ENCODE assay signal across 16 cellular contexts in the genomic region with DNA sequence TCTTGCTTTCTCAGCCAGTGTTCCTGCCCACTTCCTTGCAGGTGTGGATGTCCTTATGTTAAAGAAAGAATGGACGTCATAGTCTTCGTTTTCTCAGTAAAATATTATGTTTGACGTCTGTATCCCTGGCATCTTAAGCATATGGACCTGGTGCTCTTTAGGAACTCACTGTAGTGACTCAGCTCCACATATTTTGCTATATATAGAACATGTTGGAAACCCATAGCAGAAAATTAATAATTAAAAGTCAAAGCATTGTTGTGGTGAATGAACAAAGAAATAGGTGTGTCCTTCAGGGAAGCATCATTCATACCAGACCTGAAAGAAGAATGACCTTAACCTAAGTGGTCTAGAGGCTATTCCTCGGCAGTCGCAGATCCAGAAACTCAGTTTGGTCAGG. TPM values are rescaled to one million over a fixed set of nuclear protein-coding genes. Genes with fewer than 3 reads are reported as not detected.
A peak's percentile ranks its signal among the peaks of the same experiment; 100 is the strongest.
DNase-seq lines count a peak whose midpoint lies in the region; ATAC-seq and TF ChIP-seq lines count a peak whose summit lies in the region.
"Had no signal": no experiment of that assay in that cellular context is flagged by ENCODE, and none has a peak within 500 bp of the region (broad histone marks: within the 10 kb centered on the region; RNA-seq: fewer than 3 reads in every experiment).

No MANE protein-coding gene starts in this region.

- DNase-seq in cardiac fibroblast (ENCODE audit: low read depth in 2 of 2) (peak; percentile 53 to 80), GM19238 (ENCODE audit: insufficient read length, low spot score) (no peak), dedifferentiated amniotic fluid mesenchymal stem cell (ENCODE audit: extremely low spot score) (no peak), ascending aorta (ENCODE audit: low spot score in 2 of 2) (no peak)
- peak in 5 of 9 donors; percentile 5 to 23 (median 22) for DNase-seq in naive thymus-derived CD4-positive, alpha-beta T cell
- DNase-seq in CD4-positive, alpha-beta memory T cell: no peak
- DNase-seq: activated T-cell treated with anti-CD3 and anti-CD28 coated beads, Interleukin-2, amount 50 U/mL, for 72 hours; body of pancreas; GOT3; NCI-H146; NCI-H82; stimulated activated CD4-positive, alpha-beta T cell treated with anti-CD3 and anti-CD28 coated beads, Interleukin-4, amount 100 ng/mL, for 4 hours; stimulated activated naive CD8-positive, alpha-beta T cell treated with anti-CD3 and anti-CD28 coated beads, Interleukin-15, amount 100 ng/mL, for 72 hours had no signal

- peak overlapping the region in 4 of 9 donors; percentile 18 to 45 (median 38) for H3K27ac Mint-ChIP-seq in naive thymus-derived CD4-positive, alpha-beta T cell
- H3K27ac Mint-ChIP-seq in CD4-positive, alpha-beta memory T cell: peak overlapping the region in 1 of 7 donors; percentile 60
- H3K27ac Mint-ChIP-seq: activated T-cell treated with anti-CD3 and anti-CD28 coated beads, Interleukin-2, amount 50 U/mL, for 72 hours; stimulated activated naive CD8-positive, alpha-beta T cell treated with anti-CD3 and anti-CD28 coated beads, Interleukin-15, amount 100 ng/mL, for 72 hours had no signal

- H3K36me3 ChIP-seq in BLaER1 (no peaks in the 10 kb centered on the region), ascending aorta (no peaks in the 10 kb centered on the region)
- no peaks in the 10 kb centered on the region for H3K36me3 ChIP-seq in naive thymus-derived CD4-positive, alpha-beta T cell (ENCODE audit: control insufficient read depth in 2 of 3, insufficient read depth in 3 of 3, low read length in 3 of 3)
- H3K36me3 ChIP-seq in CD4-positive, alpha-beta memory T cell (ENCODE audit: insufficient read depth, low read length): no peaks in the 10 kb centered on the region

- H3K9ac ChIP-seq in BLaER1: no peak overlapping the region

- peaks cover 26 to 94% (median 84%) of the 10 kb centered on the region in 7 donors for H3K4me1 Mint-ChIP-seq in naive thymus-derived CD4-positive, alpha-beta T cell
- H3K4me1 Mint-ChIP-seq in CD4-positive, alpha-beta memory T cell: peaks cover 45 to 76% (median 55%) of the 10 kb centered on the region in 4 donors

- peaks cover 6 to 30% (median 24%) of the 10 kb centered on the region in 5 donors for H3K36me3 Mint-ChIP-seq in naive thymus-derived CD4-positive, alpha-beta T cell
- H3K36me3 Mint-ChIP-seq in CD4-positive, alpha-beta memory T cell: peaks cover 15 to 27% of the 10 kb centered on the region in 2 donors

- H3K4me2 ChIP-seq in BLaER1: peak overlapping the region; percentile 31

- H3K27me3 ChIP-seq in BLaER1 (no peaks in the 10 kb centered on the region), ascending aorta (no peaks in the 10 kb centered on the region)
- no peaks in the 10 kb centered on the region for H3K27me3 ChIP-seq in naive thymus-derived CD4-positive, alpha-beta T cell (ENCODE audit: control insufficient read depth in 2 of 2, insufficient read depth in 2 of 2, low read length in 2 of 2)
- no peaks in the 10 kb centered on the region for H3K27me3 ChIP-seq in CD4-positive, alpha-beta memory T cell (ENCODE audit: insufficient read depth, low read length)
- H3K27me3 ChIP-seq: body of pancreas had no signal

- H3K27me3 Mint-ChIP-seq in naive thymus-derived CD4-positive, alpha-beta T cell: no peaks in the 10 kb centered on the region
- no peaks in the 10 kb centered on the region for H3K27me3 Mint-ChIP-seq in CD4-positive, alpha-beta memory T cell
- H3K27me3 Mint-ChIP-seq: CD8-positive, alpha-beta memory T cell; stimulated activated naive CD8-positive, alpha-beta T cell treated with anti-CD3 and anti-CD28 coated beads, Interleukin-15, amount 100 ng/mL, for 72 hours had no signal

- intact Hi-C loops in naive thymus-derived CD4-positive, alpha-beta T cell (cut with micrococcal nuclease): no loop called here
- intact Hi-C loops in CD4-positive, alpha-beta memory T cell (cut with micrococcal nuclease): no loop called here
- intact Hi-C loops in ascending aorta (cut with DNase I): no loop called here

- POLR2A ChIA-PET in naive thymus-derived CD4-positive, alpha-beta T cell (lab: Charles Lee): interaction anchor here (0.6 to 0.8 kb wide), 2 partner anchors 15 to 944 kb away, joined by 3 to 4 read pairs; no protein-coding TSS in a partner anchor
- POLR2A ChIA-PET in CD4-positive, alpha-beta memory T cell (lab: Charles Lee; ENCODE audit: partially characterized antibody): no interaction called here

- ATAC-seq in HG03571 (IDR thresholded peaks at IDR 0.05; ENCODE audit: unreplicated experiment): peak; percentile 50
- peak; percentile 36 for ATAC-seq in naive thymus-derived CD4-positive, alpha-beta T cell
- ATAC-seq: activated T-cell treated with anti-CD3 and anti-CD28 coated beads, Interleukin-2, amount 50 U/mL, for 72 hours; body of pancreas; stimulated activated naive CD8-positive, alpha-beta T cell treated with anti-CD3 and anti-CD28 coated beads, Interleukin-15, amount 100 ng/mL, for 72 hours had no signal

- no peak for TF ChIP-seq CTCF in cardiac fibroblast (IDR thresholded peaks at IDR 0.05; ENCODE audit: low read depth, low read length)
- no peak for TF ChIP-seq CTCF in ascending aorta (IDR thresholded peaks at IDR 0.05)

- CTCF ChIA-PET in naive thymus-derived CD4-positive, alpha-beta T cell (lab: Charles Lee): no interaction called here
- CTCF ChIA-PET in CD4-positive, alpha-beta memory T cell (lab: Charles Lee; ENCODE audit: partially characterized antibody): no interaction called here

- H3K27ac ChIP-seq in BLaER1 (no peak overlapping the region), ascending aorta (no peak overlapping the region)
- no peak overlapping the region for H3K27ac ChIP-seq in naive thymus-derived CD4-positive, alpha-beta T cell (ENCODE audit: low read depth, low read length)
- H3K27ac ChIP-seq in CD4-positive, alpha-beta memory T cell (ENCODE audit: low read depth, low read length): no peak overlapping the region
- H3K27ac ChIP-seq: body of pancreas had no signal

- peaks cover 18% of the 10 kb centered on the region for H3K4me1 ChIP-seq in BLaER1
- peaks cover 0 to 25% of the 10 kb centered on the region in 2 donors for H3K4me1 ChIP-seq in naive thymus-derived CD4-positive, alpha-beta T cell (ENCODE audit: control insufficient read depth in 2 of 2, insufficient read depth in 2 of 2, low read length in 2 of 2)
- H3K4me1 ChIP-seq in CD4-positive, alpha-beta memory T cell (ENCODE audit: insufficient read depth, low read length): peaks cover 35% of the 10 kb centered on the region
- peaks cover 0 to 26% of the 10 kb centered on the region in 2 donors for H3K4me1 ChIP-seq in ascending aorta

- H3K9me3 ChIP-seq in BLaER1: peaks cover 26% of the 10 kb centered on the region
- peaks cover 0 to 7% (median 0%) of the 10 kb centered on the region in 3 experiments for H3K9me3 ChIP-seq in naive thymus-derived CD4-positive, alpha-beta T cell (ENCODE audit: control insufficient read depth in 2 of 3, low read length in 3 of 3)
- no peaks in the 10 kb centered on the region for H3K9me3 ChIP-seq in CD4-positive, alpha-beta memory T cell (ENCODE audit: control insufficient read depth in 1 of 2, low read length in 2 of 2)
- peaks cover 0 to 10% of the 10 kb centered on the region in 2 donors for H3K9me3 ChIP-seq in ascending aorta
- H3K9me3 ChIP-seq: body of pancreas had no signal

- peak overlapping the region in 4 of 10 donors; percentile 12 to 44 (median 30) for H3K4me3 Mint-ChIP-seq in naive thymus-derived CD4-positive, alpha-beta T cell
- H3K4me3 Mint-ChIP-seq in CD4-positive, alpha-beta memory T cell: peak overlapping the region in 1 of 8 donors; percentile 40
- H3K4me3 Mint-ChIP-seq: activated T-cell treated with anti-CD3 and anti-CD28 coated beads, Interleukin-2, amount 50 U/mL, for 72 hours; CD8-positive, alpha-beta memory T cell; stimulated activated naive CD8-positive, alpha-beta T cell treated with anti-CD3 and anti-CD28 coated beads, Interleukin-15, amount 100 ng/mL, for 72 hours had no signal

- H4K20me1 ChIP-seq in BLaER1: peaks cover 48% of the 10 kb centered on the region

- H3K4me3 ChIP-seq in BLaER1 (no peak overlapping the region), cardiac fibroblast (replicated peaks in 1 of 2; ENCODE audit: low read depth in 2 of 2, low read length in 2 of 2) (no peak overlapping the region), ascending aorta (no peak overlapping the region)
- H3K4me3 ChIP-seq in naive thymus-derived CD4-positive, alpha-beta T cell (ENCODE audit: low read length): no peak overlapping the region
- H3K4me3 ChIP-seq in CD4-positive, alpha-beta memory T cell (ENCODE audit: low read length in 2 of 2): no peak overlapping the region
- H3K4me3 ChIP-seq: body of pancreas had no signal

- peaks cover 4 to 32% (median 13%) of the 10 kb centered on the region in 11 donors for H3K9me3 Mint-ChIP-seq in naive thymus-derived CD4-positive, alpha-beta T cell
- peaks cover 0 to 29% (median 15%) of the 10 kb centered on the region in 8 donors for H3K9me3 Mint-ChIP-seq in CD4-positive, alpha-beta memory T cell

RNA-seq across cellular contexts. Expression of gene SOCS5, which starts 20.4 kb away (rescaled TPM):
- 10 to 100 TPM in 3 of 5 experiments, 1 to 10 TPM in 2; 6.2 to 14.5 (median 11.6) TPM for total RNA-seq in naive thymus-derived CD4-positive, alpha-beta T cell
- polyA plus RNA-seq in naive thymus-derived CD4-positive, alpha-beta T cell: 1 to 10 TPM; 4.1 to 4.2 TPM
- 10 to 100 TPM; 13.3 to 13.6 TPM for total RNA-seq in CD4-positive, alpha-beta memory T cell
- 1 to 10 TPM; 4.0 to 5.1 TPM for polyA plus RNA-seq in CD4-positive, alpha-beta memory T cell
- total RNA-seq in ascending aorta: 8.9 TPM

Comparison
In these comparisons a context has a peak if more than half of its experiments do, and no peak if none do; other contexts are left out.
1. DNase-seq: peak in cardiac fibroblast (2 of 2) and naive thymus-derived CD4-positive, alpha-beta T cell (5 of 9); none in CD4-positive, alpha-beta memory T cell (0 of 5), GM19238 (single experiment), dedifferentiated amniotic fluid mesenchymal stem cell (single experiment) and ascending aorta (0 of 2).